In genomic region chr2:144939590-144939989, GRCh38 we compare ENCODE assay signal across 1 cellular context.
TF ChIP-seq lines count a peak whose summit lies in the region.

No MANE protein-coding gene starts in this region.

TF ChIP-seq in K562, 482 proteins besides CTCF, POLR2A, EP300 and RAD21 (continued from another document):
- TF ChIP-seq, protein P1, sequence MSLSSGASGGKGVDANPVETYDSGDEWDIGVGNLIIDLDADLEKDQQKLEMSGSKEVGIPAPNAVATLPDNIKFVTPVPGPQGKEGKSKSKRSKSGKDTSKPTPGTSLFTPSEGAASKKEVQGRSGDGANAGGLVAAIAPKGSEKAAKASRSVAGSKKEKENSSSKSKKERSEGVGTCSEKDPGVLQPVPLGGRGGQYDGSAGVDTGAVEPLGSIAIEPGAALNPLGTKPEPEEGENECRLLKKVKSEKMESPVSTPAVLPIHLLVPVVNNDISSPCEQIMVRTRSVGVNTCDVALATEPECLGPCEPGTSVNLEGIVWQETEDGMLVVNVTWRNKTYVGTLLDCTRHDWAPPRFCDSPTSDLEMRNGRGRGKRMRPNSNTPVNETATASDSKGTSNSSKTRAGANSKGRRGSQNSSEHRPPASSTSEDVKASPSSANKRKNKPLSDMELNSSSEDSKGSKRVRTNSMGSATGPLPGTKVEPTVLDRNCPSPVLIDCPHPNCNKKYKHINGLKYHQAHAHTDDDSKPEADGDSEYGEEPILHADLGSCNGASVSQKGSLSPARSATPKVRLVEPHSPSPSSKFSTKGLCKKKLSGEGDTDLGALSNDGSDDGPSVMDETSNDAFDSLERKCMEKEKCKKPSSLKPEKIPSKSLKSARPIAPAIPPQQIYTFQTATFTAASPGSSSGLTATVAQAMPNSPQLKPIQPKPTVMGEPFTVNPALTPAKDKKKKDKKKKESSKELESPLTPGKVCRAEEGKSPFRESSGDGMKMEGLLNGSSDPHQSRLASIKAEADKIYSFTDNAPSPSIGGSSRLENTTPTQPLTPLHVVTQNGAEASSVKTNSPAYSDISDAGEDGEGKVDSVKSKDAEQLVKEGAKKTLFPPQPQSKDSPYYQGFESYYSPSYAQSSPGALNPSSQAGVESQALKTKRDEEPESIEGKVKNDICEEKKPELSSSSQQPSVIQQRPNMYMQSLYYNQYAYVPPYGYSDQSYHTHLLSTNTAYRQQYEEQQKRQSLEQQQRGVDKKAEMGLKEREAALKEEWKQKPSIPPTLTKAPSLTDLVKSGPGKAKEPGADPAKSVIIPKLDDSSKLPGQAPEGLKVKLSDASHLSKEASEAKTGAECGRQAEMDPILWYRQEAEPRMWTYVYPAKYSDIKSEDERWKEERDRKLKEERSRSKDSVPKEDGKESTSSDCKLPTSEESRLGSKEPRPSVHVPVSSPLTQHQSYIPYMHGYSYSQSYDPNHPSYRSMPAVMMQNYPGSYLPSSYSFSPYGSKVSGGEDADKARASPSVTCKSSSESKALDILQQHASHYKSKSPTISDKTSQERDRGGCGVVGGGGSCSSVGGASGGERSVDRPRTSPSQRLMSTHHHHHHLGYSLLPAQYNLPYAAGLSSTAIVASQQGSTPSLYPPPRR (CRISPR knock-in tag; IDR thresholded peaks at IDR 0.05; ENCODE audit: borderline replicate concordance), result no peak
- TF ChIP-seq GATAD2A (IDR thresholded peaks at IDR 0.05), result no peak
- TF ChIP-seq TEAD2 (tag; IDR thresholded peaks at IDR 0.05), result no peak
- no peak for TF ChIP-seq KAT7 (CRISPR knock-in tag; IDR thresholded peaks at IDR 0.05; ENCODE audit: borderline replicate concordance)
- no peak for TF ChIP-seq ZNF717 (CRISPR knock-in tag; IDR thresholded peaks at IDR 0.05)
- TF ChIP-seq FOXO4 (CRISPR knock-in tag; IDR thresholded peaks at IDR 0.05), result no peak
- TF ChIP-seq PHB (CRISPR knock-in tag; IDR thresholded peaks at IDR 0.05), result no peak
